9 cellular contexts compared by ENCODE assay signal in genomic region chr3:65751123-65751700, GRCh38.
DNase-seq lines count a peak whose midpoint lies in the region; ATAC-seq, FAIRE-seq and TF ChIP-seq lines count a peak whose summit lies in the region.
"Had no signal": no experiment of that assay in that cellular context is flagged by ENCODE, and none has a peak within 500 bp of the region (broad histone marks: within the 10 kb centered on the region; RNA-seq: fewer than 3 reads in every experiment).

No MANE protein-coding gene starts in this region.

- H3K27ac Mint-ChIP-seq in activated CD4-positive, alpha-beta memory T cell treated with anti-CD3 and anti-CD28 coated beads for 36 hours, result no peak overlapping the region
- H3K27ac Mint-ChIP-seq in activated CD4-positive, alpha-beta memory T cell treated with anti-CD3 and anti-CD28 coated beads, Interleukin-2, amount 10 ng/mL, durations not matched to agents 7 days and 5 days, result no peak overlapping the region

- no peaks in the 10 kb centered on the region; the same call in 1 of the 2 replicates for H4K20me1 ChIP-seq in GM12878 (ENCODE audit: control insufficient read depth, insufficient read depth)

- no TSS peak for BruUV-seq in GM12878 (replicated peaks; lab: Mats Ljungman, UMichigan)

- SMC1A ChIA-PET in GM12878 (lab: Charles Lee; ENCODE audit: uncharacterized antibody, unreplicated experiment), result interaction anchor here (1.1 to 3.0 kb wide), 2 partner anchors 1217 to 1221 kb away, joined by 3 to 10 read pairs; no protein-coding TSS in a partner anchor

- H3K36me3 ChIP-seq in GM12878 (ENCODE audit: control insufficient read depth in 2 of 2, insufficient read depth in 2 of 2, low read length in 1 of 2) (no peaks in the 10 kb centered on the region), tibial nerve (no peaks in the 10 kb centered on the region)

- DNase-seq in activated CD4-positive, alpha-beta memory T cell treated with anti-CD3 and anti-CD28 coated beads for 36 hours, result peak; percentile 11
- no peak for DNase-seq in activated CD4-positive, alpha-beta memory T cell treated with anti-CD3 and anti-CD28 coated beads, Interleukin-2, amount 10 ng/mL, durations not matched to agents 7 days and 5 days
- DNase-seq in GM12878 (ENCODE audit: low read depth, low spot score), result no peak
- DNase-seq in tibial nerve (ENCODE audit: low spot score in 2 of 2), result peak; percentile 14 to 17

- RAD21 ChIA-PET in GM12878 (lab: Charles Lee; ENCODE audit: unreplicated experiment), result interaction anchor here (0.6 to 1.4 kb wide), 4 partner anchors 713 to 1220 kb away, joined by 3 to 7 read pairs (median 3); no protein-coding TSS in a partner anchor

- no peaks in the 10 kb centered on the region for H3K4me1 Mint-ChIP-seq in activated CD4-positive, alpha-beta memory T cell treated with anti-CD3 and anti-CD28 coated beads for 36 hours (ENCODE audit: low read depth)
- no peaks in the 10 kb centered on the region for H3K4me1 Mint-ChIP-seq in activated CD4-positive, alpha-beta memory T cell treated with anti-CD3 and anti-CD28 coated beads, Interleukin-2, amount 10 ng/mL, durations not matched to agents 7 days and 5 days
- H3K4me1 Mint-ChIP-seq: central memory CD8-positive, alpha-beta T cell had no signal

- H3K9me3 ChIP-seq in GM12878 (replicated peaks; ENCODE audit: control insufficient read depth, insufficient read depth, low read length) (no peaks in the 10 kb centered on the region), tibial nerve (no peaks in the 10 kb centered on the region)

- no peaks in the 10 kb centered on the region for H3K9me3 Mint-ChIP-seq in activated CD4-positive, alpha-beta memory T cell treated with anti-CD3 and anti-CD28 coated beads for 36 hours
- no peaks in the 10 kb centered on the region for H3K9me3 Mint-ChIP-seq in activated CD4-positive, alpha-beta memory T cell treated with anti-CD3 and anti-CD28 coated beads, Interleukin-2, amount 10 ng/mL, durations not matched to agents 7 days and 5 days
- H3K9me3 Mint-ChIP-seq: central memory CD8-positive, alpha-beta T cell had no signal

- H3K27me3 Mint-ChIP-seq in activated CD4-positive, alpha-beta memory T cell treated with anti-CD3 and anti-CD28 coated beads for 36 hours, result no peaks in the 10 kb centered on the region
- no peaks in the 10 kb centered on the region for H3K27me3 Mint-ChIP-seq in activated CD4-positive, alpha-beta memory T cell treated with anti-CD3 and anti-CD28 coated beads, Interleukin-2, amount 10 ng/mL, durations not matched to agents 7 days and 5 days

- no peak overlapping the region for H3K4me3 ChIP-seq in GM12878
- no peak overlapping the region for H3K4me3 ChIP-seq in tibial nerve

- peak; percentile 65 for ATAC-seq in GM12878
- no peak for ATAC-seq in GM21528 (IDR thresholded peaks at IDR 0.05; ENCODE audit: low FRiP score, unreplicated experiment)
- no peak for ATAC-seq in GM21825 (IDR thresholded peaks at IDR 0.05; ENCODE audit: unreplicated experiment)

- no peak overlapping the region for H3K9ac ChIP-seq in GM12878 (ENCODE audit: control insufficient read depth, insufficient read depth, low read length)

- TF ChIP-seq POLR2A in GM12878 (IDR thresholded peaks at IDR 0.05; ENCODE audit: low read depth, low read length), result no peak
- no peak for TF ChIP-seq POLR2A in tibial nerve (IDR thresholded peaks at IDR 0.05)

- H3K4me3 Mint-ChIP-seq in activated CD4-positive, alpha-beta memory T cell treated with anti-CD3 and anti-CD28 coated beads for 36 hours, result no peak overlapping the region
- no peak overlapping the region for H3K4me3 Mint-ChIP-seq in activated CD4-positive, alpha-beta memory T cell treated with anti-CD3 and anti-CD28 coated beads, Interleukin-2, amount 10 ng/mL, durations not matched to agents 7 days and 5 days
- H3K4me3 Mint-ChIP-seq: central memory CD8-positive, alpha-beta T cell had no signal

- peak; percentile 28 for TF ChIP-seq RAD21 in Ishikawa (IDR thresholded peaks at IDR 0.05; ENCODE audit: low read depth)
- 0 out of 2 replicates have a peak, but pooled peaks have one; percentile 17 for TF ChIP-seq RAD21 in GM12878 (IDR thresholded peaks at IDR 0.05; ENCODE audit: insufficient read depth, low read depth, low read length)

- H2AFZ ChIP-seq in GM12878 (ENCODE audit: control insufficient read depth, low read depth, low read length), result no peak overlapping the region

- POLR2A ChIA-PET in activated CD4-positive, alpha-beta memory T cell treated with anti-CD3 and anti-CD28 coated beads for 36 hours (lab: Charles Lee), result no interaction called here
- POLR2A ChIA-PET in activated CD4-positive, alpha-beta memory T cell treated with anti-CD3 and anti-CD28 coated beads, Interleukin-2, amount 10 ng/mL, durations not matched to agents 7 days and 5 days (lab: Charles Lee), result no interaction called here
- POLR2A ChIA-PET in GM12878 (lab: Charles Lee), result no interaction called here

- no peaks in the 10 kb centered on the region for H3K79me2 ChIP-seq in GM12878 (ENCODE audit: control insufficient read depth, insufficient read depth, low read length)

- FAIRE-seq in GM12878 (lab: Jason Lieb, UNC) (no peak), islet of Langerhans (lab: Jason Lieb, UNC) (peak; percentile 66)

- H3K27ac ChIP-seq in GM12878 (ENCODE audit: control insufficient read depth, insufficient read depth) (no peak overlapping the region), tibial nerve (no peak overlapping the region)

- no peaks in the 10 kb centered on the region for H3K27me3 ChIP-seq in GM12878 (replicated peaks in 1 of 2; ENCODE audit: control insufficient read depth in 2 of 2, insufficient read depth in 2 of 2, low read length in 1 of 2)
- H3K27me3 ChIP-seq in tibial nerve, result no peaks in the 10 kb centered on the region

- CTCF ChIA-PET in activated CD4-positive, alpha-beta memory T cell treated with anti-CD3 and anti-CD28 coated beads for 36 hours (lab: Charles Lee), result interaction anchor here (0.7 to 1.3 kb wide), 3 partner anchors 10 to 23 kb away, joined by 3 read pairs; no protein-coding TSS in a partner anchor
- CTCF ChIA-PET in activated CD4-positive, alpha-beta memory T cell treated with anti-CD3 and anti-CD28 coated beads, Interleukin-2, amount 10 ng/mL, durations not matched to agents 7 days and 5 days (lab: Charles Lee), result interaction anchor here (1.1 kb wide), 1 partner anchor 12 kb away, joined by 4 read pairs; no protein-coding TSS in a partner anchor
- CTCF ChIA-PET in GM12878 (lab: Yijun Ruan, JAX), result interaction anchor here (0.6 to 4.0 kb wide), 8 partner anchors 13 to 1219 kb away, joined by 3 to 40 read pairs (median 4); no protein-coding TSS in a partner anchor

- WGBS in GM12878 (ENCODE audit: insufficient coverage, insufficient replicate concordance, low lambda C conversion rate, missing lambda C conversion rate), result 46% methylated on average over 5 of the region's 5 CpGs
- 54 to 55% methylated on average over 5 of the region's 5 CpGs for WGBS in tibial nerve, 2 donors

- in situ Hi-C loops in GM12878 (cut with MboI), result no loop called here

- TF ChIP-seq EP300 in Ishikawa (IDR thresholded peaks at IDR 0.05; ENCODE audit: borderline replicate concordance), result no peak
- TF ChIP-seq EP300 in GM12878 (IDR thresholded peaks at IDR 0.05; ENCODE audit: borderline replicate concordance in 1 of 2, control insufficient read depth in 1 of 2, low read depth in 2 of 2, low read length in 2 of 2), result no peak
- no peak for TF ChIP-seq EP300 in tibial nerve (IDR thresholded peaks at IDR 0.05)

- intact Hi-C loops in activated CD4-positive, alpha-beta memory T cell treated with anti-CD3 and anti-CD28 coated beads for 36 hours (cut with micrococcal nuclease), result no loop called here
- intact Hi-C loops in GM12878 (cut with micrococcal nuclease; ENCODE audit: unreplicated experiment), result no loop called here

- H3K4me2 ChIP-seq in GM12878 (ENCODE audit: control insufficient read depth, insufficient read depth), result no peak overlapping the region

- TF ChIP-seq CTCF in GM12878 (IDR thresholded peaks at IDR 0.05 in 2 of 3, conservative IDR thresholded peaks at IDR 0.05 in 1 of 3; ENCODE audit: control insufficient read depth in 2 of 3, extremely low read depth in 1 of 3, insufficient read depth in 1 of 3, low read depth in 3 of 3, low read length in 3 of 3) (peak; percentile 43 to 59 (median 56)), tibial nerve (IDR thresholded peaks at IDR 0.05) (peak; percentile 45 to 60 (median 50))

- no peaks in the 10 kb centered on the region for H3K36me3 Mint-ChIP-seq in activated CD4-positive, alpha-beta memory T cell treated with anti-CD3 and anti-CD28 coated beads for 36 hours
- no peaks in the 10 kb centered on the region for H3K36me3 Mint-ChIP-seq in activated CD4-positive, alpha-beta memory T cell treated with anti-CD3 and anti-CD28 coated beads, Interleukin-2, amount 10 ng/mL, durations not matched to agents 7 days and 5 days (ENCODE audit: low read depth)

- H3K4me1 ChIP-seq in GM12878 (ENCODE audit: control insufficient read depth, insufficient read depth, low read length) (no peaks in the 10 kb centered on the region), tibial nerve (no peaks in the 10 kb centered on the region)

TF ChIP-seq in Ishikawa, 13 proteins besides CTCF, POLR2A, EP300 and RAD21:
- no peak for TF ChIP-seq CEBPB (IDR thresholded peaks at IDR 0.05)
- TF ChIP-seq USF1 (IDR thresholded peaks at IDR 0.05), result no peak
- no peak for TF ChIP-seq MAX (IDR thresholded peaks at IDR 0.05)
- no peak for TF ChIP-seq TAF1 (IDR thresholded peaks at IDR 0.05; ENCODE audit: low read depth)

TF ChIP-seq in GM12878, 131 proteins besides CTCF, POLR2A, EP300 and RAD21:
- TF ChIP-seq MEF2A (IDR thresholded peaks at IDR 0.05; ENCODE audit: insufficient read depth, low read depth, low read length) (no peak), SMC3 (IDR thresholded peaks at IDR 0.05; ENCODE audit: borderline replicate concordance, low read length) (peak; percentile 38; the same call in 1 of the 2 replicates)

Comparison
In these comparisons a context has a peak if more than half of its experiments do, and no peak if none do; other contexts are left out.
1. DNase-seq: peak in activated CD4-positive, alpha-beta memory T cell treated with anti-CD3 and anti-CD28 coated beads for 36 hours (single experiment) and tibial nerve (2 of 2); none in activated CD4-positive, alpha-beta memory T cell treated with anti-CD3 and anti-CD28 coated beads, Interleukin-2, amount 10 ng/mL, durations not matched to agents 7 days and 5 days (single experiment) and GM12878 (single experiment).